8 cellular contexts compared by ENCODE assay signal in the genomic region with DNA sequence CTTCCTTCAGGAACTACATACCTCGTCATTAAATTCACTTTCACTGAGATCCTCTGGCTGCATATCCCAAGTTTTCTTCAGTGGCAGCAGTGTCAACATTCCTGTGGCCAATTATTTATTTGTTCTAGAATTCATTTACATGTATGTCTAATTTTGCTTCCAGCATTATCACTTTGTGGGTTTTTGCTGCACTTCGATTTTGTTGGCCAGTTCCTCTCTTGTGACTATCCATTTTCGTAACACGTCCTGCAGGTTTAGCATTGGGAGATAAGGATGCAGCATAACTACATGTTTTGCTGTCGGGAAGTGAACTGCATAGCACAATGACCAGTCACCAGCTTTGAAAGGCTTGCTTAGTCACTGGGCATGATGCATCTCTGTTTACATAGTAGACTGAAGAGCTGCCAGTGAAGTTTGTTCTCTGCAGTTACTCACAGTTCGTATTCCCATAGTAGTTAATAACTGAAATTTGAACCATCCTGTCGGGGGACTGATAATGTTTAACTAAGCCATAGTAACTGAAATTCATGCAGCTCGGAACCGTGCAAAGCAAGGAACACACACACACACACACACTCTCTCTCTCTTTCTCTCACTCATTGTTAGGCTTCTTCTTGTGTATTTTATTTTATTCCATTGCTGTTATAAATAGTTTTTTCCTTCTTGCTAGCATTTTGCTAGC. TPM values are rescaled to one million over a fixed set of nuclear protein-coding genes. Genes with fewer than 3 reads are reported as not detected.
DNase-seq lines count a peak whose midpoint lies in the region; ATAC-seq, FAIRE-seq and TF ChIP-seq lines count a peak whose summit lies in the region.

No MANE protein-coding gene starts in this region.

- no peak overlapping the region for H3K27ac Mint-ChIP-seq in neural progenitor cell

- no peak for TF ChIP-seq CTCF in prostate gland (IDR thresholded peaks at IDR 0.05)
- TF ChIP-seq CTCF in neural progenitor cell (IDR thresholded peaks at IDR 0.05), result no peak
- TF ChIP-seq CTCF in GM13976 (IDR thresholded peaks at IDR 0.05; ENCODE audit: borderline replicate concordance, control extremely low read depth, extremely low read depth, insufficient read depth, missing control alignments), result no peak

- H3K9me3 ChIP-seq in prostate gland (no peaks in the 10 kb centered on the region), neural progenitor cell (ENCODE audit: low read depth) (no peaks in the 10 kb centered on the region)

- TF ChIP-seq POLR2A in H54 (IDR thresholded peaks at IDR 0.05; ENCODE audit: low read depth, low read length), result no peak
- TF ChIP-seq POLR2A in prostate gland (IDR thresholded peaks at IDR 0.05), result no peak

- H3K36me3 Mint-ChIP-seq in neural progenitor cell, result peaks cover 46% of the 10 kb centered on the region

- intact Hi-C loops in prostate gland (cut with DNase I), result no loop called here

- H3K36me3 ChIP-seq in prostate gland (no peaks in the 10 kb centered on the region), neural progenitor cell (peaks cover 9% of the 10 kb centered on the region)

- H3K4me3 ChIP-seq in prostate gland (no peak overlapping the region), neural progenitor cell (no peak overlapping the region)

- no peak overlapping the region for H3K4me2 ChIP-seq in neural progenitor cell

- H2AFZ ChIP-seq in neural progenitor cell (replicated peaks), result no peak overlapping the region

- no peak overlapping the region for H3K4me3 Mint-ChIP-seq in neural progenitor cell

- no peak overlapping the region for H3K9ac ChIP-seq in neural progenitor cell

- no peaks in the 10 kb centered on the region for H3K4me1 Mint-ChIP-seq in neural progenitor cell

- peaks cover 23% of the 10 kb centered on the region for H3K79me2 ChIP-seq in neural progenitor cell (ENCODE audit: low read depth)

- no peaks in the 10 kb centered on the region for H3K9me3 Mint-ChIP-seq in neural progenitor cell

- WGBS in prostate gland, result 13% methylated on average over 9 of the region's 9 CpGs

- H3K27ac ChIP-seq in prostate gland (peak overlapping the region; percentile 70), neural progenitor cell (no peak overlapping the region)

- H3K27me3 ChIP-seq in prostate gland (replicated peaks; ENCODE audit: insufficient read depth) (no peaks in the 10 kb centered on the region), neural progenitor cell (no peaks in the 10 kb centered on the region)

- FAIRE-seq in H54 (lab: Jason Lieb, UNC), result peak; percentile 99

- in situ Hi-C loops in GM13976 (cut with MboI; ENCODE audit: low sequenced_read_pairs, unreplicated experiment), result no loop called here

- peaks cover 6% of the 10 kb centered on the region for H4K20me1 ChIP-seq in neural progenitor cell (ENCODE audit: low read depth)

- DNase-seq in H54 (ENCODE audit: insufficient read length, low spot score) (peak; percentile 47), RPMI7951 (ENCODE audit: low read depth) (peak; percentile 97), fibroblast of peridontal ligament (ENCODE audit: extremely low read depth) (peak; percentile 98), prostate gland (ENCODE audit: low spot score) (peak; percentile 86), neural progenitor cell (ENCODE audit: low spot score) (no peak), GM13976 (ENCODE audit: low spot score) (no peak), UCSD-AML1 (lab: John Stamatoyannopoulos, UW; ENCODE audit: unreplicated experiment) (no peak)

- H3K27me3 Mint-ChIP-seq in neural progenitor cell (ENCODE audit: insufficient read depth, low read depth), result no peaks in the 10 kb centered on the region

- H3F3A ChIP-seq in neural progenitor cell (ENCODE audit: low read depth), result no peaks in the 10 kb centered on the region

- no peak for ATAC-seq in HG02973 (IDR thresholded peaks at IDR 0.05; ENCODE audit: unreplicated experiment)

- H3K4me1 ChIP-seq in prostate gland (replicated peaks) (peaks cover 4% of the 10 kb centered on the region), neural progenitor cell (no peaks in the 10 kb centered on the region)

RNA-seq across cellular contexts. Expression of a gene that starts 28.3 kb away (rescaled TPM):
- total RNA-seq in RPMI7951 (2014; rRNA removed; shearing (Covaris generic)), result 5.8 and 6.7 TPM in 2 replicates
- 10 to 100 TPM; 19.0 to 37.5 TPM for total RNA-seq in prostate gland
- total RNA-seq in neural progenitor cell (ENCODE audit: low replicate concordance), result 13.0 and 22.4 TPM in 2 replicates

RNA-seq across cellular contexts. Expression of a gene that starts 31.8 kb away (rescaled TPM):
- total RNA-seq in RPMI7951 (2014; rRNA removed; shearing (Covaris generic)), result 7.9 and 13.9 TPM in 2 replicates
- total RNA-seq in prostate gland (10 to 100 TPM; 53.0 to 66.5 TPM), neural progenitor cell (ENCODE audit: low replicate concordance) (49.9 and 83.1 TPM in 2 replicates)

Comparison
In these comparisons a context has a peak if more than half of its experiments do, and no peak if none do; other contexts are left out.
1. DNase-seq: peak in H54 (single experiment), RPMI7951 (single experiment), fibroblast of peridontal ligament (single experiment) and prostate gland (single experiment); none in neural progenitor cell (single experiment), GM13976 (single experiment) and UCSD-AML1 (single experiment).